1 cellular context compared by ENCODE assay signal in genomic region chr11:117145393-117145761, GRCh38.
TF ChIP-seq lines count a peak whose summit lies in the region.

No MANE protein-coding gene starts in this region.

TF ChIP-seq in HepG2, 621 proteins besides CTCF, POLR2A, EP300 and RAD21:
- TF ChIP-seq, protein P1, sequence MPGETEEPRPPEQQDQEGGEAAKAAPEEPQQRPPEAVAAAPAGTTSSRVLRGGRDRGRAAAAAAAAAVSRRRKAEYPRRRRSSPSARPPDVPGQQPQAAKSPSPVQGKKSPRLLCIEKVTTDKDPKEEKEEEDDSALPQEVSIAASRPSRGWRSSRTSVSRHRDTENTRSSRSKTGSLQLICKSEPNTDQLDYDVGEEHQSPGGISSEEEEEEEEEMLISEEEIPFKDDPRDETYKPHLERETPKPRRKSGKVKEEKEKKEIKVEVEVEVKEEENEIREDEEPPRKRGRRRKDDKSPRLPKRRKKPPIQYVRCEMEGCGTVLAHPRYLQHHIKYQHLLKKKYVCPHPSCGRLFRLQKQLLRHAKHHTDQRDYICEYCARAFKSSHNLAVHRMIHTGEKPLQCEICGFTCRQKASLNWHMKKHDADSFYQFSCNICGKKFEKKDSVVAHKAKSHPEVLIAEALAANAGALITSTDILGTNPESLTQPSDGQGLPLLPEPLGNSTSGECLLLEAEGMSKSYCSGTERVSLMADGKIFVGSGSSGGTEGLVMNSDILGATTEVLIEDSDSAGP (CRISPR knock-in tag; IDR thresholded peaks at IDR 0.05; ENCODE audit: borderline replicate concordance) = no peak
- TF ChIP-seq ARID2 (CRISPR knock-in tag; IDR thresholded peaks at IDR 0.05; ENCODE audit: borderline replicate concordance) = 0 out of 2 replicates have a peak, but pooled peaks have one; percentile 3
TF ChIP-seq in HepG2: peak in this region for 1.
